13 cellular contexts compared by ENCODE assay signal in the genomic region with DNA sequence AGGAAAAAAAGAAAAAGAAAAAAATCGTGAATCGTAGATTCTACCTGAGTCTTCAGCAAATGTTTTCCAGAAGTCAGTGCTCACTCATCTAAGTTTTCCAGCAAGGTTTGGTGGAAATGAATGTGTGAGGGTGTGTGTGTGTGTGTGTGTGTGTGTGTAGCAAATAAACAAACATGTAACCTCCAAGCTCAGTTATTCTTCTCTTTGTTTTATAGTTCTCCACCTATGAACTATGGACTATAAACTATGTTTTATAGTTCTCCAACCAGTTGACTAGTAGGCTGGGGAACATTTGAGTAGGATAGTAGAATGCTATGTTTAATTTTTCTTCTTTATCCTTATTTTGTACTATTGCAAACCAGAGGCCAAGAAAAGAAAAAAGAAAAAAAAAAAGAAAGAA. TPM values are rescaled to one million over a fixed set of nuclear protein-coding genes. Genes with fewer than 3 reads are reported as not detected.
DNase-seq lines count a peak whose midpoint lies in the region; ATAC-seq, FAIRE-seq and TF ChIP-seq lines count a peak whose summit lies in the region.
"Had no signal": no experiment of that assay in that cellular context is flagged by ENCODE, and none has a peak within 500 bp of the region (broad histone marks: within the 10 kb centered on the region; RNA-seq: fewer than 3 reads in every experiment).

No MANE protein-coding gene starts in this region.

- no peak for TF ChIP-seq CTCF in mucosa of descending colon (IDR thresholded peaks at IDR 0.05)
- TF ChIP-seq CTCF in foreskin fibroblast (IDR thresholded peaks at IDR 0.05; ENCODE audit: low read depth, low read length): no peak

- no peaks in the 10 kb centered on the region for H3K36me3 ChIP-seq in mucosa of descending colon (ENCODE audit: low read depth)

- intact Hi-C loops in mucosa of descending colon (cut with DNase I, micrococcal nuclease): no loop called here

- peak; percentile 93 for FAIRE-seq in endometrium (lab: Jason Lieb, UNC)
- FAIRE-seq: A549 had no signal

- H3K4me1 ChIP-seq in mucosa of descending colon (ENCODE audit: low read depth): peaks cover 8% of the 10 kb centered on the region
- H3K4me1 ChIP-seq: Caco-2 had no signal

- peak; percentile 95 for ATAC-seq in mucosa of descending colon
- ATAC-seq in HG02623 (IDR thresholded peaks at IDR 0.05; ENCODE audit: unreplicated experiment): no peak
- ATAC-seq: A549; CD8-positive, alpha-beta T cell had no signal

- no peaks in the 10 kb centered on the region for H3K9me3 ChIP-seq in mucosa of descending colon
- H3K9me3 ChIP-seq: A549, Caco-2 had no signal

- no peak overlapping the region for H3K4me3 ChIP-seq in mucosa of descending colon
- no peak overlapping the region for H3K4me3 ChIP-seq in foreskin fibroblast (ENCODE audit: low read depth in 1 of 2, low read length in 2 of 2)
- H3K4me3 ChIP-seq: A549, GM23248 had no signal

- DNase-seq in LoVo (ENCODE audit: low spot score): peak; percentile 43
- DNase-seq in mucosa of descending colon: peak in 1 of 3 donors; percentile 24
- DNase-seq in activated CD8-positive, alpha-beta memory T cell treated with anti-CD3 and anti-CD28 coated beads, Interleukin-2, amount 50 U/mL, for 48 hours: no peak
- DNase-seq in foreskin fibroblast: no peak
- DNase-seq: Caco-2; CD8-positive, alpha-beta T cell; DMS53; GF-D8; GM23248; H7 had no signal

RNA-seq across cellular contexts. Expression of a gene that starts 44.5 kb away (rescaled TPM):
- total RNA-seq in mucosa of descending colon: 10 to 100 TPM; 10.6 to 15.9 (median 12.4) TPM
